ENCODE assay signal across 8 cellular contexts in the genomic region with DNA sequence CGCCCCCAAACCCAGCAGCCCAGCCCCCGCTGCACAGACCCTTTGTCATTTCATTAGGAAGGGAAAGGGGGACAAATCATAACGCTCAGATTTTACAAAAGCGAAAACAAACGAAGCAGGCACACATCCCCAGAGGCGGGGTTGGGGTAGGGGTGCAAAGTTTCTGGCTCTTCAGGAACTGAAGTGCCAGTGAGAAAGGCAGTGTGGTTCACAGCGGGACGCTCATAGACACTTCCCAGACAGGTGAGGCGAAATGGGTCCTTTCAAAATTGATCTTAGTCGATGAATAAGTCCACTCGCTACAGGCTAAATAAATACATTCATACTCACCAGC. TPM values are rescaled to one million over a fixed set of nuclear protein-coding genes. Genes with fewer than 3 reads are reported as not detected.
A peak's percentile ranks its signal among the peaks of the same experiment; 100 is the strongest.
DNase-seq lines count a peak whose midpoint lies in the region; ATAC-seq, FAIRE-seq and TF ChIP-seq lines count a peak whose summit lies in the region.

No MANE protein-coding gene starts in this region.

- no peak for DNase-seq in CD14-positive monocyte (ENCODE audit: low spot score)
- no peak for DNase-seq in astrocyte of the cerebellum (ENCODE audit: low read depth)
- DNase-seq in HTR-8/SVneo (ENCODE audit: insufficient read length, low spot score), result no peak
- DNase-seq in NCI-H2081 treated with DMSO at 0.1 percent for 48 hours (lab: John Stamatoyannopoulos, UW), result no peak

- H3K4me1 Mint-ChIP-seq in CD14-positive monocyte (peaks cover 39% of the 10 kb centered on the region), IgD-negative memory B cell (peaks cover 19 to 32% (median 20%) of the 10 kb centered on the region in 3 donors)

- H3K4me3 Mint-ChIP-seq in CD14-positive monocyte (peak overlapping the region; percentile 88 to 89), IgD-negative memory B cell (peak overlapping the region; percentile 93 to 98 (median 94))

- FAIRE-seq in HTR-8/SVneo (lab: Jason Lieb, UNC), result no peak

- H3K27ac Mint-ChIP-seq in CD14-positive monocyte (peak overlapping the region; percentile 77 to 92 (median 87)), IgD-negative memory B cell (peak overlapping the region; percentile 74 to 91 (median 85))

- in situ Hi-C loops in astrocyte of the cerebellum (cut with HindIII; ENCODE audit: low sequenced_read_pairs), result no loop called here

- H3K4me3 ChIP-seq in astrocyte of the cerebellum (ENCODE audit: low read depth, low read length) (peak overlapping the region; percentile 53), mononuclear cell (ENCODE audit: low read length) (peak overlapping the region; percentile 56)

- H3K27me3 ChIP-seq in mononuclear cell (ENCODE audit: insufficient read depth, low read length), result no peaks in the 10 kb centered on the region

- H3K4me1 ChIP-seq in mononuclear cell (ENCODE audit: insufficient read depth, low read length), result peaks cover 39% of the 10 kb centered on the region

- H3K9me3 Mint-ChIP-seq in CD14-positive monocyte, result peaks cover 0 to 13% (median 7%) of the 10 kb centered on the region in 7 donors
- H3K9me3 Mint-ChIP-seq in IgD-negative memory B cell, result peaks cover 0 to 2% (median 0%) of the 10 kb centered on the region in 3 donors

- TF ChIP-seq CTCF in CD14-positive monocyte (IDR thresholded peaks at IDR 0.05) (no peak), astrocyte of the cerebellum (IDR thresholded peaks at IDR 0.05; ENCODE audit: low read depth, low read length, missing control alignments) (no peak)

- H3K27me3 Mint-ChIP-seq in CD14-positive monocyte (ENCODE audit: low read depth in 3 of 3), result peaks cover 0 to 5% (median 2%) of the 10 kb centered on the region in 3 donors
- H3K27me3 Mint-ChIP-seq in IgD-negative memory B cell, result peaks cover 5% of the 10 kb centered on the region

- H3K9me3 ChIP-seq in mononuclear cell (ENCODE audit: low read depth, low read length), result no peaks in the 10 kb centered on the region

- ATAC-seq in GM19452 (IDR thresholded peaks at IDR 0.05; ENCODE audit: unreplicated experiment), result peak; percentile 5
- no peak for ATAC-seq in GM21360 (IDR thresholded peaks at IDR 0.05; ENCODE audit: unreplicated experiment)

- no peaks in the 10 kb centered on the region for H3K36me3 Mint-ChIP-seq in CD14-positive monocyte
- no peaks in the 10 kb centered on the region for H3K36me3 Mint-ChIP-seq in IgD-negative memory B cell

- intact Hi-C loops in CD14-positive monocyte (cut with micrococcal nuclease), result no loop called here

RNA-seq across cellular contexts. Expression of a gene that starts 1.2 kb away (rescaled TPM):
- polyA plus RNA-seq in CD14-positive monocyte (10 to 100 TPM; 22.4 to 32.8 TPM), IgD-negative memory B cell (71.2 TPM)
- total RNA-seq in mononuclear cell, result 27.4 TPM
